ENCODE assay signal across 15 cellular contexts in genomic region chr13:64688893-64689677, GRCh38.
A peak's percentile ranks its signal among the peaks of the same experiment; 100 is the strongest.
DNase-seq lines count a peak whose midpoint lies in the region; ATAC-seq, FAIRE-seq and TF ChIP-seq lines count a peak whose summit lies in the region.
"Had no signal": no experiment of that assay in that cellular context is flagged by ENCODE, and none has a peak within 500 bp of the region (broad histone marks: within the 10 kb centered on the region; RNA-seq: fewer than 3 reads in every experiment).

No MANE protein-coding gene starts in this region.

- FAIRE-seq in HTR-8/SVneo (lab: Jason Lieb, UNC): no peak

- TF ChIP-seq CTCF in AG10803 (conservative IDR thresholded peaks at IDR 0.05; ENCODE audit: low read length): no peak
- no peak for TF ChIP-seq CTCF in coronary artery (IDR thresholded peaks at IDR 0.05)

- ATAC-seq in HG03108 (IDR thresholded peaks at IDR 0.05; ENCODE audit: unreplicated experiment): no peak

- no peaks in the 10 kb centered on the region for H3K27me3 ChIP-seq in MG63
- H3K27me3 ChIP-seq: right atrium auricular region, stomach had no signal

- no peaks in the 10 kb centered on the region for H3K9me3 ChIP-seq in MG63
- H3K9me3 ChIP-seq: right atrium auricular region had no signal

- H3K27ac ChIP-seq in coronary artery (no peak overlapping the region), caudate nucleus (ENCODE audit: low read depth, low read length) (no peak overlapping the region)
- H3K27ac ChIP-seq: right atrium auricular region, stomach had no signal

- no peaks in the 10 kb centered on the region for H3K36me3 ChIP-seq in MG63
- H3K36me3 ChIP-seq: right atrium auricular region, stomach had no signal

- no peak overlapping the region for H3K4me3 ChIP-seq in AG10803 (ENCODE audit: low read length)
- H3K4me3 ChIP-seq in MG63: no peak overlapping the region
- no peak overlapping the region for H3K4me3 ChIP-seq in coronary artery
- H3K4me3 ChIP-seq: right atrium auricular region, stomach had no signal

- DNase-seq in AG10803 (ENCODE audit: low read depth) (peak; percentile 11), HTR-8/SVneo (ENCODE audit: insufficient read length, low spot score) (peak; percentile 1), amniotic stem cell (lab: John Stamatoyannopoulos, UW) (peak; percentile 18), glomerular visceral epithelial cell (ENCODE audit: extremely low spot score) (peak; percentile 2), MG63 (no peak), coronary artery (ENCODE audit: low spot score) (no peak), caudate nucleus (lab: John Stamatoyannopoulos, UW) (no peak)
- DNase-seq: activated CD4-positive, alpha-beta T cell treated with anti-CD3 and anti-CD28 coated beads, Interleukin-2, amount 50 U/mL, for 1 hour; activated naive CD4-positive, alpha-beta T cell treated with anti-CD3 and anti-CD28 coated beads for 36 hours; activated T-cell treated with anti-CD3 and anti-CD28 coated beads for 4 hours; NCI-H1105; NCI-H69; stomach had no signal

Comparison
In these comparisons a context has a peak if more than half of its experiments do, and no peak if none do; other contexts are left out.
1. DNase-seq: peak in AG10803 (single experiment), HTR-8/SVneo (single experiment), amniotic stem cell (single experiment) and glomerular visceral epithelial cell (single experiment); none in MG63 (single experiment), coronary artery (single experiment) and caudate nucleus (0 of 61).